8 cellular contexts compared by ENCODE assay signal in genomic region chr12:48852734-48853168, GRCh38. TPM values are rescaled to one million over a fixed set of nuclear protein-coding genes. Genes with fewer than 3 reads are reported as not detected.
DNase-seq lines count a peak whose midpoint lies in the region; ATAC-seq, FAIRE-seq and TF ChIP-seq lines count a peak whose summit lies in the region.

No MANE protein-coding gene starts in this region.

- TF ChIP-seq CTCF in MCF 10A (IDR thresholded peaks at IDR 0.05; ENCODE audit: unreplicated experiment): no peak
- TF ChIP-seq CTCF in mucosa of descending colon (IDR thresholded peaks at IDR 0.05): no peak

- H3K27me3 Mint-ChIP-seq in CD4-positive, alpha-beta memory T cell: no peaks in the 10 kb centered on the region
- no peaks in the 10 kb centered on the region for H3K27me3 Mint-ChIP-seq in MCF 10A (ENCODE audit: insufficient read depth, unreplicated experiment)

- CTCF ChIA-PET in CD4-positive, alpha-beta memory T cell (lab: Charles Lee; ENCODE audit: partially characterized antibody): interaction anchor here (0.6 to 13.4 kb wide), 38 partner anchors 9 to 322 kb away, joined by 3 to 247 read pairs (median 8); partner anchors contain the start of genes ARF3, CACNB3, FKBP11 and RND1
- CTCF ChIA-PET in MCF 10A (lab: Yijun Ruan, JAX): interaction anchor here (0.6 to 8.1 kb wide), 51 partner anchors 9 to 1240 kb away, joined by 3 to 114 read pairs (median 6); partner anchors contain the start of genes RND1 and WNT1

- BruUV-seq in MCF 10A (replicated peaks; lab: Mats Ljungman, UMichigan): no TSS peak

- peak overlapping the region; percentile 91 for H3K27ac ChIP-seq in CD4-positive, alpha-beta memory T cell (ENCODE audit: low read depth, low read length)

- DNase-seq in CD4-positive, alpha-beta memory T cell: no peak
- DNase-seq in MCF 10A (ENCODE audit: unreplicated experiment): no peak
- DNase-seq in mucosa of descending colon: no peak
- no peak for DNase-seq in AG08395 (ENCODE audit: low spot score)
- no peak for DNase-seq in urothelium cell line (ENCODE audit: low spot score)

- intact Hi-C loops in CD4-positive, alpha-beta memory T cell (cut with micrococcal nuclease): loop anchor here (1.0 kb wide), 8 partner anchors 13 to 166 kb away; partner anchors contain the start of genes PRKAG1 and RND1
- intact Hi-C loops in MCF 10A (cut with micrococcal nuclease) (loop anchor here (1.0 to 2.0 kb wide), 4 partner anchors 38 to 143 kb away; no protein-coding TSS in a partner anchor), mucosa of descending colon (cut with DNase I, micrococcal nuclease) (loop anchor here in 1 of 2 donors (5.0 kb wide), 1 partner anchor 40 kb away; no protein-coding TSS in a partner anchor)

- H3K27me3 ChIP-seq in CD4-positive, alpha-beta memory T cell (ENCODE audit: insufficient read depth, low read length): no peaks in the 10 kb centered on the region

- peaks cover 29% of the 10 kb centered on the region for H3K4me1 ChIP-seq in CD4-positive, alpha-beta memory T cell (ENCODE audit: insufficient read depth, low read length)
- peaks cover 17% of the 10 kb centered on the region for H3K4me1 ChIP-seq in mucosa of descending colon (ENCODE audit: low read depth)

- POLR2A ChIA-PET in CD4-positive, alpha-beta memory T cell (lab: Charles Lee; ENCODE audit: partially characterized antibody): interaction anchor here (1.0 to 7.7 kb wide), 32 partner anchors 8 to 888 kb away, joined by 3 to 82 read pairs (median 6); partner anchors contain the start of genes ARF3, CACNB3, FKBP11 and KANSL2
- POLR2A ChIA-PET in MCF 10A (lab: Yijun Ruan, JAX): interaction anchor here (0.7 to 4.8 kb wide), 22 partner anchors 14 to 336 kb away, joined by 3 to 45 read pairs (median 6); partner anchors contain the start of genes ADCY6, ARF3, CACNB3 and RND1

- peaks cover 9 to 29% of the 10 kb centered on the region in 2 donors for H3K36me3 Mint-ChIP-seq in CD4-positive, alpha-beta memory T cell
- peaks cover 30% of the 10 kb centered on the region for H3K36me3 Mint-ChIP-seq in MCF 10A (ENCODE audit: insufficient read depth, unreplicated experiment)

- peak overlapping the region; percentile 39 to 95 for H3K4me3 ChIP-seq in CD4-positive, alpha-beta memory T cell (ENCODE audit: low read length in 2 of 2)
- no peak overlapping the region for H3K4me3 ChIP-seq in mucosa of descending colon

- ATAC-seq in HG03460 (IDR thresholded peaks at IDR 0.05; ENCODE audit: unreplicated experiment) (peak; percentile 3), mucosa of descending colon (peak; percentile 29), GM21381 (IDR thresholded peaks at IDR 0.05; ENCODE audit: unreplicated experiment) (no peak), GM19467 (IDR thresholded peaks at IDR 0.05; ENCODE audit: unreplicated experiment) (no peak)

- H3K9me3 ChIP-seq in CD4-positive, alpha-beta memory T cell (ENCODE audit: control insufficient read depth in 1 of 2, low read length in 2 of 2): no peaks in the 10 kb centered on the region
- no peaks in the 10 kb centered on the region for H3K9me3 ChIP-seq in mucosa of descending colon

- peaks cover 12% of the 10 kb centered on the region for H3K36me3 ChIP-seq in CD4-positive, alpha-beta memory T cell (ENCODE audit: insufficient read depth, low read length)
- no peaks in the 10 kb centered on the region for H3K36me3 ChIP-seq in mucosa of descending colon (ENCODE audit: low read depth)

- no peaks in the 10 kb centered on the region for H3K9me3 Mint-ChIP-seq in CD4-positive, alpha-beta memory T cell
- H3K9me3 Mint-ChIP-seq in MCF 10A (ENCODE audit: unreplicated experiment): no peaks in the 10 kb centered on the region

- peak overlapping the region; percentile 92 to 99 (median 99) for H3K27ac Mint-ChIP-seq in CD4-positive, alpha-beta memory T cell
- peak overlapping the region; percentile 93 for H3K27ac Mint-ChIP-seq in MCF 10A (ENCODE audit: low read depth, unreplicated experiment)

- no peak for FAIRE-seq in urothelium cell line (lab: Jason Lieb, UNC)

- H3K4me3 Mint-ChIP-seq in CD4-positive, alpha-beta memory T cell: peak overlapping the region; percentile 91 to 100 (median 98)
- peak overlapping the region; percentile 97 for H3K4me3 Mint-ChIP-seq in MCF 10A (ENCODE audit: unreplicated experiment)

- H3K4me1 Mint-ChIP-seq in CD4-positive, alpha-beta memory T cell: peaks cover 27 to 46% (median 37%) of the 10 kb centered on the region in 4 donors
- H3K4me1 Mint-ChIP-seq in MCF 10A (ENCODE audit: insufficient read depth, unreplicated experiment): peaks cover 21% of the 10 kb centered on the region

RNA-seq across cellular contexts. Expression of gene DDX23, which starts 0.8 kb away (rescaled TPM):
- total RNA-seq in CD4-positive, alpha-beta memory T cell: 100 to 1,000 TPM; 154 to 158 TPM
- polyA plus RNA-seq in CD4-positive, alpha-beta memory T cell: 10 to 100 TPM; 14.3 to 57.2 TPM
- total RNA-seq in MCF 10A (2022) (67.8 and 88.4 TPM in 2 replicates), mucosa of descending colon (100 to 1,000 TPM in 1 of 3 donors, 10 to 100 TPM in 2; 70.0 to 105 (median 91.0) TPM)

RNA-seq across cellular contexts. Expression of gene RND1, which starts 12.9 kb away (rescaled TPM):
- total RNA-seq in CD4-positive, alpha-beta memory T cell: 1 to 10 TPM in 1 of 2 experiments, under 1 TPM in 1; 0.89 to 1.4 TPM
- polyA plus RNA-seq in CD4-positive, alpha-beta memory T cell: 1 to 10 TPM in 1 of 2 donors, under 1 TPM in 1; 0.85 to 2.6 TPM
- total RNA-seq in MCF 10A (2022): 1.0 and 1.2 TPM in 2 replicates
- total RNA-seq in mucosa of descending colon: 1 to 10 TPM; 1.1 to 3.5 (median 2.4) TPM

RNA-seq across cellular contexts. Expression of gene CACNB3, which starts 34.5 kb away (rescaled TPM):
- total RNA-seq in CD4-positive, alpha-beta memory T cell: 10 to 100 TPM; 17.2 to 17.9 TPM
- 1 to 10 TPM; 1.5 to 4.0 TPM for polyA plus RNA-seq in CD4-positive, alpha-beta memory T cell
- total RNA-seq in MCF 10A (2022): 6.9 and 7.0 TPM in 2 replicates
- 10 to 100 TPM; 31.8 to 49.4 (median 45.1) TPM for total RNA-seq in mucosa of descending colon

Comparison
In these comparisons a context has a peak if more than half of its experiments do, and no peak if none do; other contexts are left out.
1. ATAC-seq: peak in HG03460 (single experiment) and mucosa of descending colon (single experiment); none in GM21381 (single experiment) and GM19467 (single experiment).